Comparison of ENCODE assay signal across 14 cellular contexts in genomic region chr6:135693971-135694370, GRCh38.
A peak's percentile ranks its signal among the peaks of the same experiment; 100 is the strongest.
DNase-seq lines count a peak whose midpoint lies in the region; ATAC-seq and TF ChIP-seq lines count a peak whose summit lies in the region.
"Had no signal": no experiment of that assay in that cellular context is flagged by ENCODE, and none has a peak within 500 bp of the region (broad histone marks: within the 10 kb centered on the region; RNA-seq: fewer than 3 reads in every experiment).

No MANE protein-coding gene starts in this region.

- no peak overlapping the region for H3K27ac ChIP-seq in IMR-90 (ENCODE audit: insufficient read depth, low read length)
- H3K27ac ChIP-seq: BLaER1 treated with 17β-estradiol and CSF1 and Interleukin-3, amounts not matched to agents 10 nM and 100 nM; KMS-11 had no signal

- H3K4me1 ChIP-seq in IMR-90 (ENCODE audit: control insufficient read depth, insufficient read depth, low read length) = no peaks in the 10 kb centered on the region; the same call in 1 of the 2 replicates

- H3K4me3 ChIP-seq in IMR-90 (ENCODE audit: insufficient read depth, low read depth, low read length) = no peak overlapping the region
- H3K4me3 ChIP-seq: BLaER1 treated with 17β-estradiol and CSF1 and Interleukin-3, amounts not matched to agents 10 nM and 100 nM had no signal

- TF ChIP-seq RAD21 in IMR-90 (IDR thresholded peaks at IDR 0.05; ENCODE audit: low read length) = no peak

- H3K56ac ChIP-seq in IMR-90 (ENCODE audit: extremely low read depth, insufficient read depth, low read length) = no peak overlapping the region

- H4K8ac ChIP-seq in IMR-90 (ENCODE audit: low read depth in 2 of 2, low read length in 2 of 2) = no peak overlapping the region

- H2BK120ac ChIP-seq in IMR-90 (ENCODE audit: low read depth, low read length) = no peak overlapping the region

- POLR2A ChIA-PET in IMR-90 (lab: Charles Lee; ENCODE audit: unreplicated experiment) = interaction anchor here (0.6 kb wide), 1 partner anchor 44 kb away, joined by 9 read pairs; no protein-coding TSS in a partner anchor

- 0 out of 2 replicates have a peak overlapping the region, but pooled peaks have one; percentile 60 for H3K14ac ChIP-seq in IMR-90 (replicated peaks; ENCODE audit: low read depth, low read length)

- no peak overlapping the region for H3K4ac ChIP-seq in IMR-90 (ENCODE audit: low read depth, low read length)

- no TSS peak for BruUV-seq in IMR-90 (replicated peaks; lab: Mats Ljungman, UMichigan)

- no peaks in the 10 kb centered on the region for H4K20me1 ChIP-seq in IMR-90 (ENCODE audit: insufficient read depth, low read length)
- H4K20me1 ChIP-seq: BLaER1 treated with 17β-estradiol and CSF1 and Interleukin-3, amounts not matched to agents 10 nM and 100 nM had no signal

- dilution Hi-C loops in IMR-90 (cut with HindIII; ENCODE audit: low sequenced_read_pairs, unreplicated experiment) = no loop called here

- no peak for TF ChIP-seq CTCF in IMR-90 (conservative IDR thresholded peaks at IDR 0.05; ENCODE audit: low read depth, low read length)

- H3K36me3 ChIP-seq in IMR-90 (ENCODE audit: control insufficient read depth, insufficient read depth, low read length) = no peaks in the 10 kb centered on the region
- H3K36me3 ChIP-seq: BLaER1 treated with 17β-estradiol and CSF1 and Interleukin-3, amounts not matched to agents 10 nM and 100 nM had no signal

- no peak overlapping the region for H3K4me2 ChIP-seq in IMR-90 (ENCODE audit: low read depth, low read length)
- H3K4me2 ChIP-seq: BLaER1 treated with 17β-estradiol and CSF1 and Interleukin-3, amounts not matched to agents 10 nM and 100 nM; KMS-11 had no signal

- no peaks in the 10 kb centered on the region for H3K27me3 ChIP-seq in IMR-90 (ENCODE audit: control insufficient read depth, insufficient read depth, low read length)
- H3K27me3 ChIP-seq: BLaER1 treated with 17β-estradiol and CSF1 and Interleukin-3, amounts not matched to agents 10 nM and 100 nM had no signal

- no peaks in the 10 kb centered on the region for H3K79me1 ChIP-seq in IMR-90 (ENCODE audit: low read depth in 1 of 2, low read length in 2 of 2)

- no peak overlapping the region for H3K18ac ChIP-seq in IMR-90 (ENCODE audit: low read depth, low read length)

- DNase-seq in EH (ENCODE audit: low read depth) (peak; percentile 52), IMR-90 (no peak), fibroblast of peridontal ligament (ENCODE audit: extremely low read depth) (peak; percentile 13), superior temporal gyrus (ENCODE audit: extremely low spot score) (peak; percentile 31), NCI-H1436 treated with DMSO at 0.1 percent for 48 hours (lab: John Stamatoyannopoulos, UW) (no peak), occipital lobe (lab: John Stamatoyannopoulos, UW) (no peak), NCI-H1105 (lab: John Stamatoyannopoulos, UW) (no peak)
- DNase-seq: Calu3; CD8-positive, alpha-beta T cell; DMS79 treated with DMSO at 0.1 percent for 48 hours; H9 had no signal

- no peak overlapping the region for H4K5ac ChIP-seq in IMR-90 (ENCODE audit: low read depth, low read length)

- no peak overlapping the region for H2AFZ ChIP-seq in IMR-90 (replicated peaks; ENCODE audit: low read length, poor library complexity)

- H2BK15ac ChIP-seq in IMR-90 (ENCODE audit: low read depth, low read length) = no peak overlapping the region

- 0 out of 2 replicates have a peak, but pooled peaks cover 2% of the 10 kb centered on the region for H3K9me1 ChIP-seq in IMR-90 (ENCODE audit: insufficient read depth, low read length)

- no peak overlapping the region for H2AK9ac ChIP-seq in IMR-90 (replicated peaks; ENCODE audit: low read depth, low read length, poor library complexity)

- in situ Hi-C loops in IMR-90 (cut with MboI; ENCODE audit: low sequenced_read_pairs) = no loop called here

- H4K91ac ChIP-seq in IMR-90 (ENCODE audit: insufficient read depth, low read depth, low read length) = no peak overlapping the region

- H2BK20ac ChIP-seq in IMR-90 (ENCODE audit: low read depth, low read length) = no peak overlapping the region

- H3K9me3 ChIP-seq in IMR-90 (ENCODE audit: control insufficient read depth, insufficient read depth, low read length) = no peaks in the 10 kb centered on the region

- TF ChIP-seq POLR2A in IMR-90 (IDR thresholded peaks at IDR 0.05; ENCODE audit: low read depth, low read length) = no peak

- CTCF ChIA-PET in IMR-90 (lab: Yijun Ruan, JAX) = no interaction called here

- intact Hi-C loops in IMR-90 (cut with micrococcal nuclease) = no loop called here

- no peak overlapping the region for H3K9ac ChIP-seq in IMR-90 (ENCODE audit: low read depth, low read length)
- H3K9ac ChIP-seq: BLaER1 treated with 17β-estradiol and CSF1 and Interleukin-3, amounts not matched to agents 10 nM and 100 nM; KMS-11 had no signal

- H2BK5ac ChIP-seq in IMR-90 (ENCODE audit: low read depth, low read length, poor library complexity, severe bottlenecking) = no peak overlapping the region

- WGBS in IMR-90 (ENCODE audit: extremely low coverage in 2 of 2, insufficient read length in 1 of 2), 2 experiments = no CpG with 5 or more reads among the region's 7 CpGs

- H3K23ac ChIP-seq in IMR-90 (ENCODE audit: low read depth, low read length) = no peak overlapping the region

- H2AK5ac ChIP-seq in IMR-90 (ENCODE audit: low read depth, low read length) = no peak overlapping the region

- no peak; the same call in 1 of the 2 replicates for ATAC-seq in IMR-90 (ENCODE audit: low read depth)
- ATAC-seq in GM21390 (IDR thresholded peaks at IDR 0.05; ENCODE audit: unreplicated experiment) = no peak
- ATAC-seq: CD8-positive, alpha-beta T cell had no signal

TF ChIP-seq in IMR-90, 13 proteins besides CTCF, POLR2A, EP300 and RAD21:
- TF ChIP-seq CHD1 (IDR thresholded peaks at IDR 0.05; ENCODE audit: low read depth, low read length) = no peak
- no peak for TF ChIP-seq FOS (IDR thresholded peaks at IDR 0.05; ENCODE audit: low read depth, low read length)
- TF ChIP-seq USF2 (IDR thresholded peaks at IDR 0.05; ENCODE audit: low read depth, low read length) = no peak
- no peak for TF ChIP-seq CEBPB (IDR thresholded peaks at IDR 0.05; ENCODE audit: low read depth, low read length)
- TF ChIP-seq MXI1 (IDR thresholded peaks at IDR 0.05; ENCODE audit: borderline replicate concordance, low read depth, low read length) = no peak
- no peak for TF ChIP-seq MAZ (IDR thresholded peaks at IDR 0.05; ENCODE audit: borderline replicate concordance, low read depth, low read length)
- TF ChIP-seq SMC3 (IDR thresholded peaks at IDR 0.05; ENCODE audit: low read depth, low read length) = no peak
- no peak for TF ChIP-seq NFE2L2 (IDR thresholded peaks at IDR 0.05; ENCODE audit: low read depth, low read length)
- no peak for TF ChIP-seq BHLHE40 (IDR thresholded peaks at IDR 0.05; ENCODE audit: low read depth, low read length)
- no peak for TF ChIP-seq ELK1 (IDR thresholded peaks at IDR 0.05; ENCODE audit: borderline replicate concordance, low read depth, low read length)
TF ChIP-seq in IMR-90: peak in this region for 0.

Comparison
In these comparisons a context has a peak if more than half of its experiments do, and no peak if none do; other contexts are left out.
1. DNase-seq: peak in EH (single experiment), fibroblast of peridontal ligament (single experiment) and superior temporal gyrus (single experiment); none in IMR-90 (single experiment), NCI-H1436 treated with DMSO at 0.1 percent for 48 hours (single experiment), occipital lobe (single experiment) and NCI-H1105 (single experiment).